8 cellular contexts compared by ENCODE assay signal in genomic region chr4:26861434-26862186, GRCh38. TPM values are rescaled to one million over a fixed set of nuclear protein-coding genes. Genes with fewer than 3 reads are reported as not detected.
DNase-seq lines count a peak whose midpoint lies in the region; ATAC-seq and TF ChIP-seq lines count a peak whose summit lies in the region.

No MANE protein-coding gene starts in this region.

- H3K9me3 Mint-ChIP-seq in activated CD8-positive, alpha-beta T cell treated with anti-CD3 and anti-CD28 coated beads, Interleukin-2, amount 10 ng/mL, durations not matched to agents 7 days and 5 days (ENCODE audit: insufficient read depth), result no peaks in the 10 kb centered on the region

- no peaks in the 10 kb centered on the region for H3K9me3 ChIP-seq in effector memory CD4-positive, alpha-beta T cell (ENCODE audit: control insufficient read depth, low read length)

- H3K27me3 ChIP-seq in effector memory CD4-positive, alpha-beta T cell (replicated peaks; ENCODE audit: control insufficient read depth, insufficient read depth, low read length, poor library complexity, severe bottlenecking), result no peaks in the 10 kb centered on the region
- H3K27me3 ChIP-seq in mesendoderm (ENCODE audit: insufficient read depth, low read length, poor library complexity), result no peaks in the 10 kb centered on the region

- peak overlapping the region; percentile 86 for H3K4me3 Mint-ChIP-seq in activated CD8-positive, alpha-beta T cell treated with anti-CD3 and anti-CD28 coated beads, Interleukin-2, amount 10 ng/mL, durations not matched to agents 7 days and 5 days

- peak overlapping the region; percentile 73 for H3K9ac ChIP-seq in mesendoderm (ENCODE audit: low read length)

- H4K8ac ChIP-seq in mesendoderm (ENCODE audit: low read depth, low read length), result no peak overlapping the region

- H3K36me3 Mint-ChIP-seq in activated CD8-positive, alpha-beta T cell treated with anti-CD3 and anti-CD28 coated beads, Interleukin-2, amount 10 ng/mL, durations not matched to agents 7 days and 5 days (ENCODE audit: low read depth), result peaks cover 10% of the 10 kb centered on the region

- no peak overlapping the region for H2AK5ac ChIP-seq in mesendoderm (ENCODE audit: low read length)

- peak overlapping the region; percentile 92 for H3K27ac Mint-ChIP-seq in activated CD8-positive, alpha-beta T cell treated with anti-CD3 and anti-CD28 coated beads, Interleukin-2, amount 10 ng/mL, durations not matched to agents 7 days and 5 days

- H3K18ac ChIP-seq in mesendoderm (ENCODE audit: low read length), result peak overlapping the region; percentile 82

- no peaks in the 10 kb centered on the region for H3K36me3 ChIP-seq in effector memory CD4-positive, alpha-beta T cell (ENCODE audit: control insufficient read depth, insufficient read depth, low read length)
- H3K36me3 ChIP-seq in mesendoderm (ENCODE audit: control insufficient read depth, insufficient read depth, low read length), result no peaks in the 10 kb centered on the region

- H2BK120ac ChIP-seq in mesendoderm (ENCODE audit: low read depth, low read length), result peak overlapping the region; percentile 46

- POLR2A ChIA-PET in activated CD8-positive, alpha-beta T cell treated with anti-CD3 and anti-CD28 coated beads, Interleukin-2, amount 10 ng/mL, durations not matched to agents 7 days and 5 days (lab: Charles Lee), result interaction anchor here (0.6 to 3.7 kb wide), 18 partner anchors 9 to 1530 kb away, joined by 3 to 125 read pairs (median 4); partner anchors contain the start of gene TBC1D19

- H4K5ac ChIP-seq in mesendoderm (ENCODE audit: low read length), result no peak overlapping the region

- H3K23ac ChIP-seq in mesendoderm (ENCODE audit: low read length), result no peak overlapping the region

- peaks cover 59% of the 10 kb centered on the region for H3K4me1 Mint-ChIP-seq in activated CD8-positive, alpha-beta T cell treated with anti-CD3 and anti-CD28 coated beads, Interleukin-2, amount 10 ng/mL, durations not matched to agents 7 days and 5 days (ENCODE audit: low read depth)

- CTCF ChIA-PET in activated CD8-positive, alpha-beta T cell treated with anti-CD3 and anti-CD28 coated beads, Interleukin-2, amount 10 ng/mL, durations not matched to agents 7 days and 5 days (lab: Charles Lee), result interaction anchor here (0.9 to 3.9 kb wide), 8 partner anchors 12 to 149 kb away, joined by 4 to 39 read pairs (median 7); no protein-coding TSS in a partner anchor

- H3K4me3 ChIP-seq in AG09309 (ENCODE audit: control insufficient read depth, low read depth, low read length) (peak overlapping the region; percentile 75), mesendoderm (ENCODE audit: low read length) (peak overlapping the region; percentile 71)
- peak overlapping the region; percentile 72 for H3K4me3 ChIP-seq in effector memory CD4-positive, alpha-beta T cell (ENCODE audit: insufficient read depth, low read depth, low read length, poor library complexity, severe bottlenecking)

- TF ChIP-seq CTCF in AG09309 (IDR thresholded peaks at IDR 0.05; ENCODE audit: control insufficient read depth, insufficient read depth, low read depth, low read length, missing control alignments), result no peak

- H3K27ac ChIP-seq in effector memory CD4-positive, alpha-beta T cell (ENCODE audit: insufficient read depth, low read length, poor library complexity, severe bottlenecking), result peak overlapping the region; percentile 88
- H3K27ac ChIP-seq in mesendoderm (ENCODE audit: low read depth, low read length), result peak overlapping the region; percentile 97

- peak overlapping the region; percentile 68 for H3K4me2 ChIP-seq in mesendoderm (ENCODE audit: low read length)

- peaks cover 50% of the 10 kb centered on the region for H3K4me1 ChIP-seq in effector memory CD4-positive, alpha-beta T cell (ENCODE audit: control insufficient read depth, insufficient read depth, low read length, poor library complexity, severe bottlenecking)
- H3K4me1 ChIP-seq in mesendoderm (ENCODE audit: control insufficient read depth, low read depth, low read length), result peaks cover 21% of the 10 kb centered on the region

- peaks cover 2% of the 10 kb centered on the region for H3K79me1 ChIP-seq in mesendoderm (ENCODE audit: low read length)

- H3K27me3 Mint-ChIP-seq in activated CD8-positive, alpha-beta T cell treated with anti-CD3 and anti-CD28 coated beads, Interleukin-2, amount 10 ng/mL, durations not matched to agents 7 days and 5 days (ENCODE audit: low read depth), result no peaks in the 10 kb centered on the region

- peaks cover 13% of the 10 kb centered on the region for H3K79me2 ChIP-seq in mesendoderm (ENCODE audit: control insufficient read depth, insufficient read depth, low read length)

- H3K56ac ChIP-seq in mesendoderm (ENCODE audit: low read length), result peak overlapping the region; percentile 87

- peak overlapping the region; percentile 72 for H3K4ac ChIP-seq in mesendoderm (ENCODE audit: low read depth, low read length)

- ATAC-seq in GM19025 (IDR thresholded peaks at IDR 0.05; ENCODE audit: low read depth, unreplicated experiment) (peak; percentile 34), HG03280 (IDR thresholded peaks at IDR 0.05; ENCODE audit: unreplicated experiment) (peak; percentile 35)
- peak; percentile 41 for ATAC-seq in activated CD8-positive, alpha-beta T cell treated with anti-CD3 and anti-CD28 coated beads, Interleukin-2, amount 10 ng/mL, durations not matched to agents 7 days and 5 days

- no peak overlapping the region for H2BK15ac ChIP-seq in mesendoderm (replicated peaks; ENCODE audit: low read depth)

- WGBS in mesendoderm (ENCODE audit: extremely low coverage, insufficient coverage, low lambda C conversion rate), result no CpG with 5 or more reads among the region's 36 CpGs

- no peak overlapping the region for H2BK5ac ChIP-seq in mesendoderm (ENCODE audit: low read length)

- DNase-seq in AG09309 (ENCODE audit: low read depth) (no peak), NCI-H748 treated with DMSO at 0.1 percent for 48 hours (lab: John Stamatoyannopoulos, UW) (peak; percentile 49), mesendoderm (peak; percentile 91)
- DNase-seq in activated CD8-positive, alpha-beta T cell treated with anti-CD3 and anti-CD28 coated beads, Interleukin-2, amount 10 ng/mL, durations not matched to agents 7 days and 5 days, result peak; percentile 85
- peak; percentile 59 to 67 (median 61) for DNase-seq in effector memory CD4-positive, alpha-beta T cell
- DNase-seq in stimulated activated CD8-positive, alpha-beta memory T cell treated with anti-CD3 and anti-CD28 coated beads, Interleukin-15, amount 100 ng/mL, for 48 hours (ENCODE audit: low read depth in 2 of 2), result peak; percentile 62 to 66

RNA-seq across cellular contexts. Expression of gene STIM2, which starts 1.0 kb away (rescaled TPM):
- total RNA-seq in activated CD8-positive, alpha-beta T cell treated with anti-CD3 and anti-CD28 coated beads, Interleukin-2, amount 10 ng/mL, durations not matched to agents 7 days and 5 days, result 10 to 100 TPM; 52.3 to 53.3 TPM
- 23.9 TPM for polyA plus RNA-seq in mesendoderm (2013, experiment 1 of 2)
- polyA plus RNA-seq in mesendoderm (2013, experiment 2 of 2), result 22.4 TPM
